8 cellular contexts compared by ENCODE assay signal in genomic region chr2:235597081-235597615, GRCh38.
"Had no signal": no experiment of that assay in that cellular context is flagged by ENCODE, and none has a peak within 500 bp of the region (broad histone marks: within the 10 kb centered on the region; RNA-seq: fewer than 3 reads in every experiment).

No MANE protein-coding gene starts in this region.

- H3K4me3 Mint-ChIP-seq: H9 had no signal

- H3K27ac ChIP-seq: GM23248 had no signal

- FAIRE-seq: H54, HTR-8/SVneo, K562 had no signal

- DNase-seq: GM23248, GOT3, H9, HCEC 1CT, IMR-90 had no signal

- ATAC-seq: K562 had no signal

- H3K4me3 ChIP-seq: GM23248, K562 had no signal

- H3K9ac ChIP-seq: GM23248 had no signal
